ENCODE assay signal across 26 cellular contexts in genomic region chr2:135821190-135821589, GRCh38. TPM values are rescaled to one million over a fixed set of nuclear protein-coding genes. Genes with fewer than 3 reads are reported as not detected.
A peak's percentile ranks its signal among the peaks of the same experiment; 100 is the strongest.
DNase-seq lines count a peak whose midpoint lies in the region; ATAC-seq and TF ChIP-seq lines count a peak whose summit lies in the region.
"Had no signal": no experiment of that assay in that cellular context is flagged by ENCODE, and none has a peak within 500 bp of the region (broad histone marks: within the 10 kb centered on the region; RNA-seq: fewer than 3 reads in every experiment).

No MANE protein-coding gene starts in this region.

- no peak for DNase-seq in activated CD4-positive, alpha-beta T cell treated with anti-CD3 and anti-CD28 coated beads, Interleukin-2, amount 10 ng/mL, durations not matched to agents 24 days and 14 days
- no peak for DNase-seq in activated CD4-positive, alpha-beta T cell treated with anti-CD3 and anti-CD28 coated beads for 4 hours
- peak; percentile 21 for DNase-seq in GM12865 (ENCODE audit: low read depth)
- DNase-seq in MV-4-11 (lab: John Stamatoyannopoulos, UW) = peak; percentile 71
- DNase-seq in activated naive CD8-positive, alpha-beta T cell treated with anti-CD3 and anti-CD28 coated beads for 36 hours = no peak
- no peak for DNase-seq in SKM-1 treated with dmso at 0.1 percent for 144 hours (lab: John Stamatoyannopoulos, UW; ENCODE audit: unreplicated experiment)
- DNase-seq: activated CD4-positive, alpha-beta T cell treated with anti-CD3 and anti-CD28 coated beads for 1 hour; activated naive CD4-positive, alpha-beta T cell treated with Interleukin-2 at 50 U/mL for 16 hours; CD8-positive, alpha-beta memory T cell; central memory CD4-positive, alpha-beta T cell; DMS 273 treated with DMSO at 0.1 percent for 48 hours; head of caudate nucleus; MM.1S; NCI-H1694; NCI-H446 treated with DMSO at 0.1 percent for 48 hours; NCI-H82; nucleus accumbens; T-helper 17 cell; transverse colon had no signal

- ATAC-seq in HG03095 (IDR thresholded peaks at IDR 0.05; ENCODE audit: unreplicated experiment) (no peak), HG02884 (IDR thresholded peaks at IDR 0.05; ENCODE audit: unreplicated experiment) (no peak)
- ATAC-seq: A549, T-helper 17 cell had no signal

- peaks cover 40% of the 10 kb centered on the region for H3K4me1 Mint-ChIP-seq in activated CD4-positive, alpha-beta T cell treated with anti-CD3 and anti-CD28 coated beads, Interleukin-2, amount 10 ng/mL, durations not matched to agents 24 days and 14 days
- H3K4me1 Mint-ChIP-seq in activated naive CD8-positive, alpha-beta T cell treated with anti-CD3 and anti-CD28 coated beads for 36 hours = peaks cover 53% of the 10 kb centered on the region

- no peaks in the 10 kb centered on the region for H3K27me3 Mint-ChIP-seq in activated CD4-positive, alpha-beta T cell treated with anti-CD3 and anti-CD28 coated beads, Interleukin-2, amount 10 ng/mL, durations not matched to agents 24 days and 14 days
- no peaks in the 10 kb centered on the region for H3K27me3 Mint-ChIP-seq in activated naive CD8-positive, alpha-beta T cell treated with anti-CD3 and anti-CD28 coated beads for 36 hours

- no peak overlapping the region for H3K4me3 ChIP-seq in GM12865 (ENCODE audit: low read depth, low read length)
- H3K4me3 ChIP-seq: A549, HAP-1, skin epidermis, transverse colon had no signal

- TF ChIP-seq CTCF in GM12865 (IDR thresholded peaks at IDR 0.05; ENCODE audit: insufficient read depth, low read depth, low read length, missing control alignments) = no peak

- H3K27ac Mint-ChIP-seq in activated CD4-positive, alpha-beta T cell treated with anti-CD3 and anti-CD28 coated beads, Interleukin-2, amount 10 ng/mL, durations not matched to agents 24 days and 14 days = peak overlapping the region; percentile 72
- H3K27ac Mint-ChIP-seq in activated naive CD8-positive, alpha-beta T cell treated with anti-CD3 and anti-CD28 coated beads for 36 hours = peak overlapping the region; percentile 69
- H3K27ac Mint-ChIP-seq: T-helper 17 cell had no signal

- peaks cover 13% of the 10 kb centered on the region for H3K9me3 Mint-ChIP-seq in activated CD4-positive, alpha-beta T cell treated with anti-CD3 and anti-CD28 coated beads, Interleukin-2, amount 10 ng/mL, durations not matched to agents 24 days and 14 days
- H3K9me3 Mint-ChIP-seq in activated naive CD8-positive, alpha-beta T cell treated with anti-CD3 and anti-CD28 coated beads for 36 hours = peaks cover 13% of the 10 kb centered on the region

- intact Hi-C loops in activated CD4-positive, alpha-beta T cell treated with anti-CD3 and anti-CD28 coated beads, Interleukin-2, amount 10 ng/mL, durations not matched to agents 24 days and 14 days (cut with micrococcal nuclease) = loop anchor here (5.0 kb wide), 1 partner anchor 236 kb away; no protein-coding TSS in a partner anchor

- peak overlapping the region; percentile 74 for H3K4me3 Mint-ChIP-seq in activated CD4-positive, alpha-beta T cell treated with anti-CD3 and anti-CD28 coated beads, Interleukin-2, amount 10 ng/mL, durations not matched to agents 24 days and 14 days
- peak overlapping the region; percentile 65 for H3K4me3 Mint-ChIP-seq in activated naive CD8-positive, alpha-beta T cell treated with anti-CD3 and anti-CD28 coated beads for 36 hours
- H3K4me3 Mint-ChIP-seq: T-helper 17 cell had no signal

- H3K36me3 Mint-ChIP-seq in activated CD4-positive, alpha-beta T cell treated with anti-CD3 and anti-CD28 coated beads, Interleukin-2, amount 10 ng/mL, durations not matched to agents 24 days and 14 days (ENCODE audit: low read depth) = peaks cover 25% of the 10 kb centered on the region
- H3K36me3 Mint-ChIP-seq in activated naive CD8-positive, alpha-beta T cell treated with anti-CD3 and anti-CD28 coated beads for 36 hours = peaks cover 44% of the 10 kb centered on the region

RNA-seq across cellular contexts. Expression of gene LCT, which starts 15.8 kb away (rescaled TPM):
- 0.31 and 0.51 TPM in 2 replicates for total RNA-seq in activated CD4-positive, alpha-beta T cell treated with anti-CD3 and anti-CD28 coated beads, Interleukin-2, amount 10 ng/mL, durations not matched to agents 24 days and 14 days
- total RNA-seq in activated naive CD8-positive, alpha-beta T cell treated with anti-CD3 and anti-CD28 coated beads for 36 hours = under 1 TPM; 0.31 to 0.34 TPM
- total RNA-seq: HT-29, liver had no signal

RNA-seq across cellular contexts. Expression of gene MCM6, which starts 55.1 kb away (rescaled TPM):
- total RNA-seq in activated CD4-positive, alpha-beta T cell treated with anti-CD3 and anti-CD28 coated beads, Interleukin-2, amount 10 ng/mL, durations not matched to agents 24 days and 14 days = 196 and 197 TPM in 2 replicates
- 100 to 1,000 TPM; 229 to 232 TPM for total RNA-seq in activated naive CD8-positive, alpha-beta T cell treated with anti-CD3 and anti-CD28 coated beads for 36 hours

Comparison
In these comparisons a context has a peak if more than half of its experiments do, and no peak if none do; other contexts are left out.
1. DNase-seq: peak in GM12865 (single experiment) and MV-4-11 (single experiment); none in activated CD4-positive, alpha-beta T cell treated with anti-CD3 and anti-CD28 coated beads, Interleukin-2, amount 10 ng/mL, durations not matched to agents 24 days and 14 days (single experiment), activated CD4-positive, alpha-beta T cell treated with anti-CD3 and anti-CD28 coated beads for 4 hours (0 of 2), activated naive CD8-positive, alpha-beta T cell treated with anti-CD3 and anti-CD28 coated beads for 36 hours (single experiment) and SKM-1 treated with dmso at 0.1 percent for 144 hours (single experiment).